ENCODE assay signal across 15 cellular contexts in genomic region chr1:236800623-236801022, GRCh38.
"Had no signal": no experiment of that assay in that cellular context is flagged by ENCODE, and none has a peak within 500 bp of the region (broad histone marks: within the 10 kb centered on the region; RNA-seq: fewer than 3 reads in every experiment).

No MANE protein-coding gene starts in this region.

- H3K4me3 Mint-ChIP-seq: central memory CD8-positive, alpha-beta T cell; naive B cell; T-helper 2 cell treated with Interferon-gamma antibody and Interleukin-4, amounts not matched to agents 5 μg/mL and 100 μg/mL, for 36 hours had no signal

- H3K36me3 ChIP-seq: neutrophil, transverse colon had no signal

- H3K9me3 ChIP-seq: body of pancreas, neutrophil, transverse colon had no signal

- H3K27me3 ChIP-seq: body of pancreas, neutrophil, transverse colon had no signal

- ATAC-seq: body of pancreas had no signal

- H3K27me3 Mint-ChIP-seq: central memory CD8-positive, alpha-beta T cell; naive B cell had no signal

- H3K27ac ChIP-seq: neutrophil, transverse colon had no signal

- H3K4me3 ChIP-seq: body of pancreas, lung, skin epidermis, transverse colon had no signal

- DNase-seq: activated CD4-positive, alpha-beta T cell treated with anti-CD3 and anti-CD28 coated beads for 1 hour; activated naive CD4-positive, alpha-beta T cell; body of pancreas; cortex of kidney; effector CD8-positive, alpha-beta T cell; hippocampal formation; left colon; naive B cell; SIG-M5; transverse colon had no signal

- H3K27ac Mint-ChIP-seq: naive B cell; T-helper 2 cell treated with Interferon-gamma antibody and Interleukin-4, amounts not matched to agents 5 μg/mL and 100 μg/mL, for 36 hours had no signal

- H3K9me3 Mint-ChIP-seq: central memory CD8-positive, alpha-beta T cell; naive B cell; T-helper 2 cell treated with Interferon-gamma antibody and Interleukin-4, amounts not matched to agents 5 μg/mL and 100 μg/mL, for 36 hours had no signal
